25 cellular contexts compared by ENCODE assay signal in genomic region chr1:226877669-226878068, GRCh38.
"Had no signal": no experiment of that assay in that cellular context is flagged by ENCODE, and none has a peak within 500 bp of the region (broad histone marks: within the 10 kb centered on the region; RNA-seq: fewer than 3 reads in every experiment).

No MANE protein-coding gene starts in this region.

- H3K9me3 ChIP-seq: breast epithelium, gastroesophageal sphincter, lower lobe of right lung, thoracic aorta had no signal

- H3K27me3 Mint-ChIP-seq: activated B cell treated with CpG ODN at 0.5 μM for 24 hours; activated T-helper 17 cell treated with anti-CD3 and anti-CD28 coated beads, Interleukin-2, amount 50 U/mL, for 72 hours; stimulated activated naive CD8-positive, alpha-beta T cell treated with anti-CD3 and anti-CD28 coated beads, Interleukin-15, Interleukin-2, amounts not matched to agents 100 ng/mL and 50 ng/mL, for 24 hours had no signal

- H3K4me1 ChIP-seq: breast epithelium had no signal

- H3K27ac Mint-ChIP-seq: activated B cell treated with CpG ODN at 0.5 μM for 24 hours; activated naive CD4-positive, alpha-beta T cell treated with anti-CD3 and anti-CD28 coated beads, Interleukin-2, amount 50 U/mL, for 72 hours; immature natural killer cell; natural killer cell; stimulated activated naive CD8-positive, alpha-beta T cell treated with anti-CD3 and anti-CD28 coated beads, Interleukin-15, Interleukin-2, amounts not matched to agents 100 ng/mL and 50 ng/mL, for 24 hours; T-helper 2 cell treated with Interferon-gamma antibody and Interleukin-4, amounts not matched to agents 5 μg/mL and 100 μg/mL, for 36 hours had no signal

- H3K27ac ChIP-seq: breast epithelium, gastroesophageal sphincter, lower lobe of right lung, thoracic aorta had no signal

- DNase-seq: activated B cell treated with CpG ODN at 0.5 μM for 24 hours; activated CD4-positive, alpha-beta T cell treated with anti-CD3 and anti-CD28 coated beads for 4 hours; activated CD4-positive, alpha-beta T cell treated with anti-CD3 and anti-CD28 coated beads, Interleukin-2, amount 50 U/mL, for 4 hours; activated gamma-delta T cell treated with Interleukin-2 at 50 U/mL for 16 hours; activated T-cell treated with anti-CD3 and anti-CD28 coated beads, Interleukin-2, amount 50 U/mL, for 4 hours; dermis blood vessel endothelial cell; effector CD4-positive, alpha-beta T cell; hypothalamus; immature natural killer cell; kidney; lower lobe of right lung; mesendoderm; natural killer cell; posterior cingulate gyrus; right cardiac atrium; stimulated activated CD4-positive, alpha-beta T cell treated with anti-CD3 and anti-CD28 coated beads, Interleukin-4, amount 100 ng/mL, for 1 hour; T-helper 1 cell; trophoblast cell had no signal

- H3K9me3 Mint-ChIP-seq: activated B cell treated with CpG ODN at 0.5 μM for 24 hours; activated naive CD4-positive, alpha-beta T cell treated with anti-CD3 and anti-CD28 coated beads, Interleukin-2, amount 50 U/mL, for 72 hours; activated T-cell treated with anti-CD3 and anti-CD28 coated beads, Interleukin-2, amount 50 U/mL, for 4 hours; activated T-helper 17 cell treated with anti-CD3 and anti-CD28 coated beads, Interleukin-2, amount 50 U/mL, for 72 hours; natural killer cell; stimulated activated naive CD8-positive, alpha-beta T cell treated with anti-CD3 and anti-CD28 coated beads, Interleukin-15, Interleukin-2, amounts not matched to agents 100 ng/mL and 50 ng/mL, for 24 hours; T-helper 2 cell treated with Interferon-gamma antibody and Interleukin-4, amounts not matched to agents 5 μg/mL and 100 μg/mL, for 36 hours had no signal

- H3K36me3 Mint-ChIP-seq: natural killer cell had no signal

- H3K27me3 ChIP-seq: breast epithelium, gastroesophageal sphincter had no signal

- H3K4me3 Mint-ChIP-seq: activated B cell treated with CpG ODN at 0.5 μM for 24 hours; activated T-cell treated with anti-CD3 and anti-CD28 coated beads, Interleukin-2, amount 50 U/mL, for 4 hours; activated T-helper 17 cell treated with anti-CD3 and anti-CD28 coated beads, Interleukin-2, amount 50 U/mL, for 72 hours; immature natural killer cell; natural killer cell; stimulated activated naive CD8-positive, alpha-beta T cell treated with anti-CD3 and anti-CD28 coated beads, Interleukin-15, Interleukin-2, amounts not matched to agents 100 ng/mL and 50 ng/mL, for 24 hours; T-helper 2 cell treated with Interferon-gamma antibody and Interleukin-4, amounts not matched to agents 5 μg/mL and 100 μg/mL, for 36 hours had no signal

- H3K4me3 ChIP-seq: breast epithelium, gastroesophageal sphincter, lower lobe of right lung, thoracic aorta had no signal

- H3K36me3 ChIP-seq: breast epithelium had no signal

- ATAC-seq: activated naive CD4-positive, alpha-beta T cell treated with anti-CD3 and anti-CD28 coated beads, Interleukin-2, amount 50 U/mL, for 72 hours; activated T-cell treated with anti-CD3 and anti-CD28 coated beads, Interleukin-2, amount 50 U/mL, for 4 hours; activated T-helper 17 cell treated with anti-CD3 and anti-CD28 coated beads, Interleukin-2, amount 50 U/mL, for 72 hours; gastroesophageal sphincter; lower lobe of right lung; natural killer cell; right cardiac atrium had no signal
